Comparison of ENCODE assay signal across 1 cellular context in genomic region chr1:111199881-111200801, GRCh38.
TF ChIP-seq lines count a peak whose summit lies in the region.

TSS of gene DENND2D (minus strand) at chr1:111200646. CDS start at chr1:111200459, 187 bp downstream.

TF ChIP-seq in GM12878, 131 proteins besides CTCF, POLR2A, EP300 and RAD21 (continued from another document):
- TF ChIP-seq ZBTB4 (CRISPR knock-in tag; IDR thresholded peaks at IDR 0.05) (no peak; the same call in 1 of the 2 replicates), ZBTB33 (IDR thresholded peaks at IDR 0.05) (no peak), CBFB (IDR thresholded peaks at IDR 0.05; ENCODE audit: low read depth) (peak; percentile 70; the same call in 1 of the 2 replicates), TCF12 (IDR thresholded peaks at IDR 0.05; ENCODE audit: low read depth, low read length) (no peak)
TF ChIP-seq in GM12878: peak in this region for 56.
